ENCODE assay signal across 1 cellular context in genomic region chr6:144778773-144779531, GRCh38.
A peak's percentile ranks its signal among the peaks of the same experiment; 100 is the strongest.
TF ChIP-seq lines count a peak whose summit lies in the region.

No MANE protein-coding gene starts in this region.

TF ChIP-seq in HepG2, 621 proteins besides CTCF, POLR2A, EP300 and RAD21 (continued from another document):
- TF ChIP-seq HNF4G (IDR thresholded peaks at IDR 0.05; ENCODE audit: borderline replicate concordance, low read depth, low read length): peak; percentile 42; the same call in 1 of the 2 replicates
- TF ChIP-seq HNF4G (CRISPR knock-in tag; IDR thresholded peaks at IDR 0.05; ENCODE audit: borderline replicate concordance, low read depth): no peak
